In the genomic region with DNA sequence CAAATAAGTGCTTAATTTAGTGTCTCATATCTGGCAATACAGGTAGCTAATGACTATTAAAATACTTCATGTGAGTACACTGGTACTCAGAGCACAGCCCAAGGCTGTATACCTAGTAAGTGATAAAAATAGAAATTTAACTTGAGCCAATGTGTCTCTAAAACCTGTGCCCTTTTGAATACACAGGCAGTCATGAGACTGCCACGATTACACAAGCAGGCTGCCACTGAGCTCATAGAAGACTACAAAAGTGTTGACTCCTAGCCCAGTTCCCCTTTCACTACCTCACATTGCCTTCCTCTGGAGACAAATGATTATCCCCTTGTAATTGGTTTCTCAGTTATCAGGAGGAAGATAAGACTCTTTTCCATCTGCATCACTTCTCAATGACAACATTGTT, we compare ENCODE assay signal across 11 cellular contexts.
A peak's percentile ranks its signal among the peaks of the same experiment; 100 is the strongest.
DNase-seq lines count a peak whose midpoint lies in the region; ATAC-seq, FAIRE-seq and TF ChIP-seq lines count a peak whose summit lies in the region.
"Had no signal": no experiment of that assay in that cellular context is flagged by ENCODE, and none has a peak within 500 bp of the region (broad histone marks: within the 10 kb centered on the region; RNA-seq: fewer than 3 reads in every experiment).

No MANE protein-coding gene starts in this region.

- H3K4me1 ChIP-seq in body of pancreas (no peaks in the 10 kb centered on the region), keratinocyte (ENCODE audit: control insufficient read depth, extremely low read depth, insufficient read depth, low read length) (peaks cover 16% of the 10 kb centered on the region)

- peak overlapping the region; percentile 3 for H3K4me2 ChIP-seq in keratinocyte (ENCODE audit: control insufficient read depth, extremely low read depth, insufficient read depth, low read depth, low read length)

- peak; percentile 9 for FAIRE-seq in keratinocyte (lab: Jason Lieb, UNC)
- FAIRE-seq: GM18507 had no signal

- H3K4me3 ChIP-seq in body of pancreas = no peak overlapping the region
- no peak overlapping the region for H3K4me3 ChIP-seq in keratinocyte (ENCODE audit: control insufficient read depth in 2 of 3, extremely low read depth in 1 of 3, insufficient read depth in 2 of 3, low read depth in 1 of 3, low read length in 3 of 3)
- H3K4me3 ChIP-seq: BLaER1 treated with 17β-estradiol and CSF1 and Interleukin-3, amounts not matched to agents 10 nM and 100 nM; tibial nerve had no signal

- no peaks in the 10 kb centered on the region for H3K27me3 ChIP-seq in body of pancreas
- H3K27me3 ChIP-seq in keratinocyte (ENCODE audit: control insufficient read depth, extremely low read depth, insufficient read depth, low read length) = no peaks in the 10 kb centered on the region
- H3K27me3 ChIP-seq: BLaER1 treated with 17β-estradiol and CSF1 and Interleukin-3, amounts not matched to agents 10 nM and 100 nM; tibial nerve had no signal

- peak overlapping the region; percentile 7 for H3K9ac ChIP-seq in keratinocyte (ENCODE audit: control insufficient read depth, extremely low read depth, insufficient read depth, low read length)
- H3K9ac ChIP-seq: BLaER1 treated with 17β-estradiol and CSF1 and Interleukin-3, amounts not matched to agents 10 nM and 100 nM had no signal

- H3K27ac ChIP-seq in body of pancreas (no peak overlapping the region), keratinocyte (ENCODE audit: control insufficient read depth, insufficient read depth, low read length) (peak overlapping the region; percentile 3)
- H3K27ac ChIP-seq: tibial nerve had no signal

- ATAC-seq in Right ventricle myocardium inferior = peak; percentile 90
- ATAC-seq in body of pancreas = no peak
- no peak for ATAC-seq in GM21367 (IDR thresholded peaks at IDR 0.05; ENCODE audit: unreplicated experiment)
- ATAC-seq in HG02870 (IDR thresholded peaks at IDR 0.05; ENCODE audit: unreplicated experiment) = no peak

- H3K9me1 ChIP-seq in keratinocyte (ENCODE audit: control insufficient read depth, extremely low read depth, insufficient read depth, low read length) = no peaks in the 10 kb centered on the region

- H4K20me1 ChIP-seq in keratinocyte (ENCODE audit: control insufficient read depth, extremely low read depth, insufficient read depth, low read length) = no peaks in the 10 kb centered on the region
- H4K20me1 ChIP-seq: BLaER1 treated with 17β-estradiol and CSF1 and Interleukin-3, amounts not matched to agents 10 nM and 100 nM had no signal

- no peaks in the 10 kb centered on the region for H3K79me2 ChIP-seq in keratinocyte (ENCODE audit: control insufficient read depth, insufficient read depth, low read length)

- intact Hi-C loops in Right ventricle myocardium inferior (cut with DNase I) (loop anchor here (5.0 kb wide), 1 partner anchor 145 kb away; no protein-coding TSS in a partner anchor), cardiac septum (cut with DNase I) (loop anchor here (10.0 kb wide), 1 partner anchor 142 kb away; no protein-coding TSS in a partner anchor), body of pancreas (cut with DNase I) (no loop called here)

- no peak for TF ChIP-seq CTCF in body of pancreas (IDR thresholded peaks at IDR 0.05)
- no peak for TF ChIP-seq CTCF in keratinocyte (optimal IDR thresholded peaks at IDR 0.05 in 1 of 3, IDR thresholded peaks at IDR 0.05 in 1 of 3, conservative IDR thresholded peaks at IDR 0.05 in 1 of 3; ENCODE audit: extremely low read depth in 1 of 3, insufficient read depth in 2 of 3, low read length in 3 of 3)

- dilution Hi-C loops in keratinocyte (cut with MboI; ENCODE audit: extremely low pct_ligation_motif_present, low sequenced_read_pairs) = no loop called here

- 10 to 11% methylated on average over 1 of the region's 1 CpG for WGBS in body of pancreas, 2 donors

- DNase-seq in Right ventricle myocardium inferior (ENCODE audit: missing footprints) (peak; percentile 51), cardiac septum (ENCODE audit: low spot score) (no peak), body of pancreas (peak in 3 of 4 donors; percentile 5 to 24 (median 19)), keratinocyte (ENCODE audit: low read depth, low spot score) (no peak), NCI-H1694 (lab: John Stamatoyannopoulos, UW) (no peak), HPDE6-E6E7 (ENCODE audit: extremely low spot score) (no peak)

- no peak overlapping the region for H2AFZ ChIP-seq in keratinocyte (ENCODE audit: control insufficient read depth, low read length)

- H3K9me3 ChIP-seq in body of pancreas (no peaks in the 10 kb centered on the region), keratinocyte (ENCODE audit: control insufficient read depth, low read depth, low read length) (no peaks in the 10 kb centered on the region)
- H3K9me3 ChIP-seq: tibial nerve had no signal

- TF ChIP-seq POLR2A in body of pancreas (IDR thresholded peaks at IDR 0.05) = no peak

- H3K36me3 ChIP-seq in body of pancreas (replicated peaks in 1 of 2; ENCODE audit: insufficient read depth in 1 of 2, low read depth in 2 of 2) = no peaks in the 10 kb centered on the region
- H3K36me3 ChIP-seq in keratinocyte (ENCODE audit: control insufficient read depth in 2 of 2, extremely low read depth in 1 of 2, insufficient read depth in 2 of 2, low read length in 2 of 2) = no peaks in the 10 kb centered on the region
- H3K36me3 ChIP-seq: BLaER1 treated with 17β-estradiol and CSF1 and Interleukin-3, amounts not matched to agents 10 nM and 100 nM; tibial nerve had no signal

Comparison
In these comparisons a context has a peak if more than half of its experiments do, and no peak if none do; other contexts are left out.
1. DNase-seq: peak in Right ventricle myocardium inferior (single experiment) and body of pancreas (3 of 4); none in cardiac septum (single experiment), keratinocyte (single experiment), NCI-H1694 (single experiment) and HPDE6-E6E7 (single experiment).